In genomic region chr2:10257500-10258147, GRCh38 we compare ENCODE assay signal across 17 cellular contexts. TPM values are rescaled to one million over a fixed set of nuclear protein-coding genes. Genes with fewer than 3 reads are reported as not detected.
A peak's percentile ranks its signal among the peaks of the same experiment; 100 is the strongest.
DNase-seq lines count a peak whose midpoint lies in the region; ATAC-seq and TF ChIP-seq lines count a peak whose summit lies in the region.
"Had no signal": no experiment of that assay in that cellular context is flagged by ENCODE, and none has a peak within 500 bp of the region (broad histone marks: within the 10 kb centered on the region; RNA-seq: fewer than 3 reads in every experiment).

No MANE protein-coding gene starts in this region.

- TF ChIP-seq POLR2A in stomach (IDR thresholded peaks at IDR 0.05): no peak

- H3K27me3 ChIP-seq in left ventricle myocardium inferior (ENCODE audit: low read depth) (no peaks in the 10 kb centered on the region), right cardiac atrium (ENCODE audit: control insufficient read depth, insufficient read depth) (no peaks in the 10 kb centered on the region), stomach (peaks cover 0 to 5% (median 0%) of the 10 kb centered on the region in 3 donors)
- H3K27me3 ChIP-seq: MG63 had no signal

- H3K4me3 ChIP-seq in left ventricle myocardium inferior: no peak overlapping the region
- H3K4me3 ChIP-seq in right cardiac atrium (ENCODE audit: low read length): no peak overlapping the region
- H3K4me3 ChIP-seq in stomach: no peak overlapping the region
- H3K4me3 ChIP-seq: GM12878, MG63, SJCRH30 had no signal

- H3K4me1 ChIP-seq in left ventricle myocardium inferior (no peaks in the 10 kb centered on the region), right cardiac atrium (ENCODE audit: control insufficient read depth, insufficient read depth, low read length) (no peaks in the 10 kb centered on the region), stomach (no peaks in the 10 kb centered on the region)

- DNase-seq in left ventricle myocardium inferior (peak; percentile 8), right cardiac atrium (no peak), left ventricle myocardium superior (peak; percentile 9), neural crest cell (ENCODE audit: low read depth, low spot score) (no peak), stomach (no peak), HPDE6-E6E7 (ENCODE audit: extremely low spot score) (no peak), LoVo (ENCODE audit: low spot score) (no peak), NCI-H226 (no peak)
- DNase-seq: C1 segment of cervical spinal cord, GDM1, HCEC 1CT, MG63, NCI-H1092 treated with DMSO at 0.1 percent for 48 hours, NCI-H187, NCI-H526 treated with DMSO at 0.1 percent for 48 hours, SJCRH30 had no signal

- no peak overlapping the region for H3K4me3 Mint-ChIP-seq in neural crest cell

- H3K9me3 ChIP-seq in left ventricle myocardium inferior (replicated peaks) (no peaks in the 10 kb centered on the region), right cardiac atrium (ENCODE audit: control insufficient read depth, low read length) (no peaks in the 10 kb centered on the region), stomach (no peaks in the 10 kb centered on the region)
- H3K9me3 ChIP-seq: MG63, SJCRH30 had no signal

- peaks cover 7% of the 10 kb centered on the region for H3K4me1 Mint-ChIP-seq in neural crest cell

- H3K9me3 Mint-ChIP-seq in neural crest cell: no peaks in the 10 kb centered on the region

- H3K27me3 Mint-ChIP-seq in neural crest cell (ENCODE audit: low read depth): no peaks in the 10 kb centered on the region

- H3K27ac Mint-ChIP-seq in neural crest cell (ENCODE audit: unreplicated experiment): peak overlapping the region; percentile 94

- TF ChIP-seq CTCF in left ventricle myocardium inferior (IDR thresholded peaks at IDR 0.05; ENCODE audit: borderline replicate concordance) (no peak), neural crest cell (conservative IDR thresholded peaks at IDR 0.05) (no peak), stomach (IDR thresholded peaks at IDR 0.05) (no peak)

- WGBS in right cardiac atrium: 85% methylated on average over 16 of the region's 16 CpGs
- 85 to 92% (median 88%) methylated on average over 14 to 16 of the region's 16 CpGs for WGBS in stomach, 5 donors

- intact Hi-C loops in left ventricle myocardium inferior (cut with micrococcal nuclease): no loop called here
- intact Hi-C loops in right cardiac atrium (cut with DNase I): no loop called here
- intact Hi-C loops in left ventricle myocardium superior (cut with micrococcal nuclease): no loop called here
- intact Hi-C loops in stomach (cut with DNase I; ENCODE audit: low total_unique reads): no loop called here

- no peak overlapping the region for H3K27ac ChIP-seq in left ventricle myocardium inferior (replicated peaks)
- no peak overlapping the region for H3K27ac ChIP-seq in right cardiac atrium (ENCODE audit: low read length)
- no peak overlapping the region for H3K27ac ChIP-seq in stomach
- H3K27ac ChIP-seq: SJCRH30 had no signal

- ATAC-seq in right cardiac atrium (no peak), left ventricle myocardium superior (no peak)
- ATAC-seq: GM12878 had no signal

- no peaks in the 10 kb centered on the region for H3K36me3 ChIP-seq in left ventricle myocardium inferior
- no peaks in the 10 kb centered on the region for H3K36me3 ChIP-seq in stomach
- H3K36me3 ChIP-seq: MG63, SJCRH30 had no signal

- H3K36me3 Mint-ChIP-seq in neural crest cell (ENCODE audit: low read depth): no peaks in the 10 kb centered on the region

- TF ChIP-seq EP300 in stomach (IDR thresholded peaks at IDR 0.05): no peak

RNA-seq across cellular contexts. Expression of gene HPCAL1, which starts 45.1 kb away (rescaled TPM):
- total RNA-seq in left ventricle myocardium inferior (29.4 TPM), right cardiac atrium (10 to 100 TPM; 18.5 to 32.2 (median 24.2) TPM), left ventricle myocardium superior (40.5 TPM), neural crest cell (16.2 and 17.3 TPM in 2 replicates), stomach (100 to 1,000 TPM in 2 of 5 donors, 10 to 100 TPM in 3; 14.0 to 571 (median 89.3) TPM)
- polyA plus RNA-seq in right cardiac atrium (32.0 TPM), stomach (10 to 100 TPM; 46.4 to 97.9 (median 81.6) TPM)

Comparison
In these comparisons a context has a peak if more than half of its experiments do, and no peak if none do; other contexts are left out.
1. DNase-seq: peak in left ventricle myocardium inferior (single experiment) and left ventricle myocardium superior (single experiment); none in right cardiac atrium (0 of 3), neural crest cell (single experiment), stomach (single experiment), HPDE6-E6E7 (single experiment), LoVo (single experiment) and NCI-H226 (single experiment).